ENCODE assay signal across 8 cellular contexts in the genomic region with DNA sequence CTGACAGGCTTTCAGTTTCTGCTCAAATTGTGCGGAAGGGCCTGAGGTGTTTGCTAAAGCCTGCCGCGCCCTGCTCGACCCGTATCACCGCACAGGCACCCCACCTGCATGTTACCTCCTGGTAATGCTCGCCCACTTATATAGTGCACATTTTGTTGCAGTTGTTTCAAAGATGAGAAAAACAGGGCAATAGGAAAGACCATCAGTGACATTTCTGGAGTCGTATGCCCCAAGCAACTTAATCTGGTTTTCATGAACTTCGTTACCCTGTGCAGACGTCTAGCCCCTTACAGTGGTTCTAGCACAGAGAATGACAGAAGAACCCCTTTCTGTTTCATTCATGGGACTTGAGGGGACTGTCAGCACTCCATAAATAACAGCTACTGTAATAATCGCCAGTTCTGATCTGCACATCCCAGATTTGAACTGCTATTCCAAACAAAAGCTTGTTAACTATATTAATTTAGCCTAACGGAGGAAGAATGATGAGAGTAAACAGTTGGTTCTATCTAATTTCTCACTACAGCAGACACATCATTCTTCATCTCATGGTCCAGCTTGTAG. TPM values are rescaled to one million over a fixed set of nuclear protein-coding genes. Genes with fewer than 3 reads are reported as not detected.
DNase-seq lines count a peak whose midpoint lies in the region; ATAC-seq and TF ChIP-seq lines count a peak whose summit lies in the region.

No MANE protein-coding gene starts in this region.

- H3K27ac Mint-ChIP-seq in brain (peak overlapping the region; percentile 51 to 95 (median 88)), mesothelial cell of epicardium (peak overlapping the region; percentile 96)

- H3K4me3 Mint-ChIP-seq in brain (peak overlapping the region; percentile 85 to 87 (median 86)), mesothelial cell of epicardium (peak overlapping the region; percentile 80)

- ATAC-seq in GM19452 (IDR thresholded peaks at IDR 0.05; ENCODE audit: unreplicated experiment), result peak; percentile 22
- peak; percentile 8 for ATAC-seq in HG03469 (IDR thresholded peaks at IDR 0.05; ENCODE audit: unreplicated experiment)

- H3K27me3 Mint-ChIP-seq in brain (peaks cover 15% of the 10 kb centered on the region), mesothelial cell of epicardium (ENCODE audit: low read depth) (peaks cover 9% of the 10 kb centered on the region)

- no peak for DNase-seq in mesothelial cell of epicardium (ENCODE audit: low spot score in 2 of 2, unreplicated experiment in 2 of 2)
- DNase-seq in ACHN, result no peak
- DNase-seq in T-helper 9 cell, result no peak
- DNase-seq in mesenteric fat pad (ENCODE audit: low spot score), result no peak

- H3K27ac ChIP-seq in C4-2B, result peak overlapping the region; percentile 82

- peak; percentile 30 for TF ChIP-seq CTCF in C4-2B (conservative IDR thresholded peaks at IDR 0.05)
- no peak for TF ChIP-seq CTCF in brain (conservative IDR thresholded peaks at IDR 0.05)
- no peak for TF ChIP-seq CTCF in mesothelial cell of epicardium (IDR thresholded peaks at IDR 0.05; ENCODE audit: unreplicated experiment)

- in situ Hi-C loops in ACHN (cut with HindIII; ENCODE audit: low pct_ligation_motif_present, low pct_unique_long_range_greater_than_20kb, low sequenced_read_pairs), result no loop called here

- H3K9me3 Mint-ChIP-seq in brain (no peaks in the 10 kb centered on the region), mesothelial cell of epicardium (no peaks in the 10 kb centered on the region)

- H3K36me3 Mint-ChIP-seq in brain, result peaks cover 24% of the 10 kb centered on the region
- peaks cover 5% of the 10 kb centered on the region for H3K36me3 Mint-ChIP-seq in mesothelial cell of epicardium

- H3K4me1 Mint-ChIP-seq in brain, result peaks cover 55% of the 10 kb centered on the region
- peaks cover 47% of the 10 kb centered on the region for H3K4me1 Mint-ChIP-seq in mesothelial cell of epicardium

RNA-seq across cellular contexts. Expression of a gene that starts 0.9 kb away (rescaled TPM):
- 65.7 TPM for polyA plus RNA-seq in brain (ENCODE audit: insufficient read depth, low read depth, low replicate concordance)
- total RNA-seq in mesothelial cell of epicardium, result 93.7 to 101 TPM (median 101 TPM) in 3 replicates
- 107 TPM for total RNA-seq in mesenteric fat pad
